In genomic region chr7:72949686-72950085, GRCh38 we compare ENCODE assay signal across 8 cellular contexts. TPM values are rescaled to one million over a fixed set of nuclear protein-coding genes. Genes with fewer than 3 reads are reported as not detected.
DNase-seq lines count a peak whose midpoint lies in the region; TF ChIP-seq lines count a peak whose summit lies in the region.
"Not testable (repeated sequence)": the region's sequence is repeated elsewhere in the genome, so short reads cannot be mapped to it uniquely, and the experiment has no call there.
"Had no signal": no experiment of that assay in that cellular context is flagged by ENCODE, and none has a peak within 500 bp of the region (broad histone marks: within the 10 kb centered on the region; RNA-seq: fewer than 3 reads in every experiment).

No MANE protein-coding gene starts in this region.

- not testable (repeated sequence) for H3K4me1 ChIP-seq in SJCRH30; ovary (ENCODE audit: insufficient read depth)

- H3K4me3 ChIP-seq in SJCRH30; foreskin fibroblast (ENCODE audit: low read depth in 1 of 2, low read length in 2 of 2); ovary: not testable (repeated sequence)

- intact Hi-C loops in ovary (cut with DNase I) = not testable (repeated sequence)

- H3K27me3 ChIP-seq in SJCRH30, ovary: not testable (repeated sequence)

- H3K9me3 ChIP-seq in SJCRH30 (replicated peaks); ovary: not testable (repeated sequence)

- TF ChIP-seq CTCF in foreskin fibroblast (IDR thresholded peaks at IDR 0.05; ENCODE audit: low read depth, low read length); ovary (IDR thresholded peaks at IDR 0.05): not testable (repeated sequence)

- not testable (repeated sequence) for H3K27ac ChIP-seq in SJCRH30, ovary

- in situ Hi-C loops in G401 (cut with HindIII; ENCODE audit: low sequenced_read_pairs) = not testable (repeated sequence)

- not testable (repeated sequence) for TF ChIP-seq POLR2A in ovary (IDR thresholded peaks at IDR 0.05)

- WGBS in ovary, 3 donors = 62 to 92% (median 81%) methylated on average over 3 to 5 of the region's 6 CpGs

- not testable (repeated sequence) for TF ChIP-seq EP300 in ovary (IDR thresholded peaks at IDR 0.05)

- DNase-seq in G401 (ENCODE audit: low spot score) (peak; percentile 12), NCI-H1694 treated with DMSO at 0.1 percent for 48 hours (lab: John Stamatoyannopoulos, UW) (peak; percentile 41), SJCRH30 (peak; percentile 39 to 43), astrocyte of the hippocampus (ENCODE audit: low read depth, low spot score) (peak; percentile 17), foreskin fibroblast (peak; percentile 24 to 57), kidney tubule cell (ENCODE audit: low spot score) (peak; percentile 1), ovary (peak in 3 of 5 donors; percentile 27 to 40 (median 29))

- not testable (repeated sequence) for H3K36me3 ChIP-seq in SJCRH30, ovary

RNA-seq across cellular contexts. Expression of gene TRIM74, which starts 19.6 kb away (rescaled TPM):
- 4.7 TPM in 1 of 2 replicates, not detected in the other for total RNA-seq in G401 (2014; rRNA removed; shearing (Covaris generic))
- total RNA-seq in SJCRH30 (2014; rRNA removed; shearing (Covaris generic)) = not detected in 2 replicates
- 1 to 10 TPM in 1 of 7 donors, under 1 TPM in 6; 0.23 to 1.2 (median 0.60) TPM for total RNA-seq in ovary
- under 1 TPM in 1 of 2 donors, not detected in 1; 0.63 TPM for polyA plus RNA-seq in ovary
- total RNA-seq: HT-29 had no signal

RNA-seq across cellular contexts. Expression of gene POM121, which starts 24.8 kb away (rescaled TPM):
- 3.2 and 4.4 TPM in 2 replicates for total RNA-seq in G401 (2014; rRNA removed; shearing (Covaris generic))
- 19.0 and 19.3 TPM in 2 replicates for total RNA-seq in SJCRH30 (2014; rRNA removed; shearing (Covaris generic))
- 10 to 100 TPM; 10.3 to 41.4 (median 34.4) TPM for total RNA-seq in ovary
- polyA plus RNA-seq in ovary = 10 to 100 TPM; 16.0 to 23.5 TPM
